20 cellular contexts compared by ENCODE assay signal in genomic region chr2:195622966-195623365, GRCh38. TPM values are rescaled to one million over a fixed set of nuclear protein-coding genes. Genes with fewer than 3 reads are reported as not detected.
A peak's percentile ranks its signal among the peaks of the same experiment; 100 is the strongest.
DNase-seq lines count a peak whose midpoint lies in the region; ATAC-seq, FAIRE-seq and TF ChIP-seq lines count a peak whose summit lies in the region.
"Had no signal": no experiment of that assay in that cellular context is flagged by ENCODE, and none has a peak within 500 bp of the region (broad histone marks: within the 10 kb centered on the region; RNA-seq: fewer than 3 reads in every experiment).

No MANE protein-coding gene starts in this region.

- H3K4me3 Mint-ChIP-seq in endothelial cell (ENCODE audit: unreplicated experiment), result no peak overlapping the region
- H3K4me3 Mint-ChIP-seq: B cell had no signal

- CTCF ChIA-PET in endothelial cell of umbilical vein (lab: Charles Lee), result interaction anchor here (1.4 kb wide), 1 partner anchor 47 kb away, joined by 4 read pairs; no protein-coding TSS in a partner anchor

- dilution Hi-C loops in endothelial cell of umbilical vein (cut with MboI; ENCODE audit: extremely low pct_ligation_motif_present, low sequenced_read_pairs), result no loop called here

- H3K27me3 ChIP-seq in endothelial cell of umbilical vein (ENCODE audit: control insufficient read depth in 2 of 2, insufficient read depth in 2 of 2, low read length in 2 of 2) (no peaks in the 10 kb centered on the region), upper lobe of left lung (no peaks in the 10 kb centered on the region)
- H3K27me3 ChIP-seq: hepatocyte had no signal

- no peaks in the 10 kb centered on the region for H3K4me1 ChIP-seq in endothelial cell of umbilical vein (ENCODE audit: control insufficient read depth, extremely low read depth, insufficient read depth, low read length)
- H3K4me1 ChIP-seq in upper lobe of left lung, result peaks cover 0 to 4% (median 0%) of the 10 kb centered on the region in 4 donors

- H3K4me3 ChIP-seq in endothelial cell of umbilical vein (replicated peaks in 1 of 3; ENCODE audit: insufficient read depth in 1 of 3, low read depth in 1 of 3, low read length in 3 of 3), result no peak overlapping the region
- no peak overlapping the region for H3K4me3 ChIP-seq in upper lobe of left lung
- H3K4me3 ChIP-seq: hepatocyte had no signal

- H3K27ac Mint-ChIP-seq in endothelial cell (ENCODE audit: unreplicated experiment), result no peak overlapping the region
- H3K27ac Mint-ChIP-seq: B cell, IgD-negative memory B cell had no signal

- no peaks in the 10 kb centered on the region for H3K9me3 Mint-ChIP-seq in endothelial cell (ENCODE audit: unreplicated experiment)
- H3K9me3 Mint-ChIP-seq: IgD-negative memory B cell had no signal

- H3K79me2 ChIP-seq in endothelial cell of umbilical vein (ENCODE audit: control insufficient read depth, insufficient read depth, low read length), result no peaks in the 10 kb centered on the region
- H3K79me2 ChIP-seq: hepatocyte had no signal

- H3K4me2 ChIP-seq in endothelial cell of umbilical vein (ENCODE audit: insufficient read depth, low read length), result no peak overlapping the region
- H3K4me2 ChIP-seq: hepatocyte had no signal

- no peaks in the 10 kb centered on the region for H3K9me1 ChIP-seq in endothelial cell of umbilical vein (replicated peaks; ENCODE audit: control insufficient read depth, extremely low read depth, insufficient read depth, low read length)

- peak; percentile 73 for DNase-seq in ELR (ENCODE audit: low read depth)
- DNase-seq in endothelial cell of umbilical vein (ENCODE audit: low read depth, low spot score), result peak; percentile 7
- no peak for DNase-seq in NCI-H82 treated with DMSO at 0.1 percent for 48 hours (lab: John Stamatoyannopoulos, UW; ENCODE audit: unreplicated experiment)
- no peak for DNase-seq in cardiac septum (ENCODE audit: low spot score)
- no peak for DNase-seq in endothelial cell (ENCODE audit: low spot score)
- DNase-seq in upper lobe of left lung, result no peak
- DNase-seq: activated CD8-positive, alpha-beta memory T cell treated with anti-CD3 and anti-CD28 coated beads for 24 hours; activated naive CD4-positive, alpha-beta T cell treated with anti-CD3 and anti-CD28 coated beads, Interleukin-2, amount 50 U/mL, for 16 hours; central memory CD4-positive, alpha-beta T cell; GOT3; NCI-H1417 treated with DMSO at 0.1 percent for 48 hours; NCI-H526; RPMI8226; T-helper 9 cell had no signal

- H3K36me3 ChIP-seq in endothelial cell of umbilical vein (ENCODE audit: control insufficient read depth in 2 of 2, extremely low read depth in 1 of 2, insufficient read depth in 2 of 2, low read length in 2 of 2) (no peaks in the 10 kb centered on the region), upper lobe of left lung (no peaks in the 10 kb centered on the region)

- no TSS peak for BruUV-seq in endothelial cell of umbilical vein (replicated peaks; lab: Mats Ljungman, UMichigan)

- H3K27me3 Mint-ChIP-seq in endothelial cell (ENCODE audit: unreplicated experiment), result no peaks in the 10 kb centered on the region
- H3K27me3 Mint-ChIP-seq: B cell, IgD-negative memory B cell had no signal

- no peak overlapping the region for H3K9ac ChIP-seq in endothelial cell of umbilical vein (replicated peaks; ENCODE audit: extremely low read depth, insufficient read depth, low read length)

- H4K20me1 ChIP-seq in endothelial cell of umbilical vein (replicated peaks; ENCODE audit: control insufficient read depth, extremely low read depth, insufficient read depth, low read length), result no peaks in the 10 kb centered on the region

- no peak for FAIRE-seq in endothelial cell of umbilical vein (lab: Jason Lieb, UNC)

- intact Hi-C loops in endothelial cell of umbilical vein (cut with micrococcal nuclease), result no loop called here
- intact Hi-C loops in cardiac septum (cut with DNase I), result no loop called here

- POLR2A ChIA-PET in endothelial cell of umbilical vein (lab: Charles Lee), result no interaction called here

- ATAC-seq in GM19397 (IDR thresholded peaks at IDR 0.05; ENCODE audit: unreplicated experiment) (peak; percentile 58), HG03442 (IDR thresholded peaks at IDR 0.05; ENCODE audit: unreplicated experiment) (peak; percentile 70), upper lobe of left lung (ENCODE audit: low FRiP score in 2 of 2) (no peak)
- ATAC-seq: sciatic nerve had no signal

- no peak for TF ChIP-seq EP300 in upper lobe of left lung (IDR thresholded peaks at IDR 0.05)

- TF ChIP-seq POLR2A in endothelial cell of umbilical vein (IDR thresholded peaks at IDR 0.05; ENCODE audit: low read depth, low read length) (no peak), upper lobe of left lung (IDR thresholded peaks at IDR 0.05) (no peak)

- no peak overlapping the region for H2AFZ ChIP-seq in endothelial cell of umbilical vein (ENCODE audit: low read depth, low read length)
- H2AFZ ChIP-seq: hepatocyte had no signal

- H3K9me3 ChIP-seq in endothelial cell of umbilical vein (replicated peaks; ENCODE audit: control insufficient read depth, insufficient read depth, low read length), result no peaks in the 10 kb centered on the region
- no peaks in the 10 kb centered on the region for H3K9me3 ChIP-seq in upper lobe of left lung

- H3K36me3 Mint-ChIP-seq in endothelial cell (ENCODE audit: low read depth, unreplicated experiment), result no peaks in the 10 kb centered on the region
- H3K36me3 Mint-ChIP-seq: IgD-negative memory B cell had no signal

- peaks cover 3% of the 10 kb centered on the region for H3K4me1 Mint-ChIP-seq in endothelial cell (ENCODE audit: unreplicated experiment)

- TF ChIP-seq CTCF in endothelial cell of umbilical vein (IDR thresholded peaks at IDR 0.05; ENCODE audit: extremely low read depth in 1 of 2, insufficient read depth in 1 of 2, low read depth in 1 of 2, low read length in 2 of 2) (no peak), endothelial cell (IDR thresholded peaks at IDR 0.05; ENCODE audit: unreplicated experiment) (no peak), upper lobe of left lung (IDR thresholded peaks at IDR 0.05) (no peak)

- H3K27ac ChIP-seq in endothelial cell of umbilical vein (ENCODE audit: insufficient read depth, low read depth, low read length), result no peak overlapping the region
- H3K27ac ChIP-seq in upper lobe of left lung, result no peak overlapping the region
- H3K27ac ChIP-seq: hepatocyte had no signal

TF ChIP-seq in endothelial cell of umbilical vein, 7 proteins besides CTCF, POLR2A, EP300 and RAD21:
- TF ChIP-seq MAX (IDR thresholded peaks at IDR 0.05; ENCODE audit: insufficient read depth, insufficient read length) (no peak), GATA2 (IDR thresholded peaks at IDR 0.05; ENCODE audit: insufficient read depth, insufficient read length, low read depth, low read length) (no peak), JUN (IDR thresholded peaks at IDR 0.05; ENCODE audit: borderline replicate concordance, insufficient read depth, insufficient read length, low read depth) (no peak), POLR2AphosphoS5 (IDR thresholded peaks at IDR 0.05; ENCODE audit: insufficient read depth, low read depth, low read length) (no peak), EZH2 (IDR thresholded peaks at IDR 0.05; ENCODE audit: borderline replicate concordance, low read depth, low read length, severe bottlenecking) (no peak), FOS (IDR thresholded peaks at IDR 0.05; ENCODE audit: borderline replicate concordance, insufficient read depth, low read length) (no peak), MYC (IDR thresholded peaks at IDR 0.05; ENCODE audit: low read depth, low read length) (no peak)
TF ChIP-seq in endothelial cell of umbilical vein: peak in this region for 0.

RNA-seq across cellular contexts. Expression of gene SLC39A10, which starts 34.1 kb away (rescaled TPM):
- total RNA-seq in endothelial cell of umbilical vein (39.9 and 47.4 TPM in 2 replicates), cardiac septum (21.5 TPM), endothelial cell (ENCODE audit: unreplicated experiment) (62.0 TPM), upper lobe of left lung (10 to 100 TPM in 5 of 6 donors, 1 to 10 TPM in 1; 4.3 to 29.0 (median 13.9) TPM)
- 8.9 and 11.4 TPM in 2 replicates for polyA plus RNA-seq in endothelial cell of umbilical vein
- polyA plus RNA-seq in endothelial cell of umbilical vein (2011; cell fraction: cytosol; rRNA removed), result 7.1 and 8.5 TPM in 2 replicates
- polyA plus RNA-seq in endothelial cell of umbilical vein (2011; cell fraction: nucleus; rRNA removed), result 15.4 and 18.9 TPM in 2 replicates
- polyA plus RNA-seq in endothelial cell of umbilical vein (2012), result 28.4 and 29.3 TPM in 2 replicates
- polyA minus RNA-seq in endothelial cell of umbilical vein, result 47.7 and 52.3 TPM in 2 replicates
- polyA minus RNA-seq in endothelial cell of umbilical vein (2011; cell fraction: cytosol; rRNA and poly(A)+ RNA removed), result 70.2 TPM
- 28.7 and 42.1 TPM in 2 replicates for polyA minus RNA-seq in endothelial cell of umbilical vein (2011; cell fraction: nucleus; rRNA and poly(A)+ RNA removed)

Comparison
In these comparisons a context has a peak if more than half of its experiments do, and no peak if none do; other contexts are left out.
1. DNase-seq: peak in ELR (single experiment) and endothelial cell of umbilical vein (single experiment); none in NCI-H82 treated with DMSO at 0.1 percent for 48 hours (single experiment), cardiac septum (single experiment), endothelial cell (single experiment) and upper lobe of left lung (0 of 2).
2. ATAC-seq: peak in GM19397 (single experiment) and HG03442 (single experiment); none in upper lobe of left lung (0 of 2).